Comparison of ENCODE assay signal across 1 cellular context in the genomic region with DNA sequence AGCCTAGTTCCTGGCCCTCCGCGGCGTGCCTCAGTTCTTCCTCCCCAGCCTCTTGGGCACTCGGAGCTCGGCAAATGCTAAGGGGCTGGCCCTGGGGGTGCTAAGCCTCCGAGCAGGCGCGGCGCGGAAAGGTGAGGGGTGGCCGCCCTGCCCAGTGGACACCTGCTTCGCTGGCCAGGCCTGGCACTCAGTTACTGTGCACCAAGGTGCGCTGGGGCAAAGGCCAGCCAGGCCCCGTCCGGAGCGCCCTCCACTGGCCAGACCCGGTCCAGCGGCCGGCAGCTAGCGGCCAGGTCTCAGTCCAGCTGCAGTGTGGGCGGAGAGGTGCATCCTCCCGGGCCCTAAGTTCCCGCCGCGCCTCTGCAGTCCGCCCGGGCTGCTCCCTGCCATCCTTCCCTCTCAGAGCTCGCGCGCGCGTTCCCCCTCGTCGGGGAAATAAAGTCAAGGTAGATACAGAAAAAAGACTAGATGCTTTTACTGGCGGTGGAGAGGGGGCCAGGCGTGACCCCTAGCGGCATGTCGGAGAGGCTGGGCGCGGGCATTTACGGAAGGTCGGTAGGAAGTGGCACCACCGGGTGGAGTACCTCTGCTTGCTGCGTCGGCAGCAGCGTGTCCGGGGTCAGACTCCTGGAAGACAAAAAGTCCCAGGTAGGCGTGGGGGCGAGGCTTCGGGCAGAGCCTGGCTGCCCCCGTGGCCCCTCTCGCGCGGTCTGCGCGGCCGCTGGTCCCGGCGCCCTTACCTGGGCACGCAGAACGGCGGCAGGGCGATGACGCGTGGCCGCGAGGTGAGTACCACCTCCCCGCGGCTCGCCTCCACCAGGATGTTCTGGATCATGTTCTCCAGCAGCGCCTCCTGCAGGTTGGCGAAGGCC.
TF ChIP-seq lines count a peak whose summit lies in the region.

No MANE protein-coding gene starts in this region.

TF ChIP-seq in WTC11, 78 proteins besides CTCF, POLR2A, EP300 and RAD21 (continued from another document):
- TF ChIP-seq STAT6 (CRISPR knock-in tag; conservative IDR thresholded peaks at IDR 0.05; ENCODE audit: low read depth) (no peak), CREB1 (CRISPR knock-in tag; IDR thresholded peaks at IDR 0.05) (no peak), HMGXB4 (CRISPR knock-in tag; IDR thresholded peaks at IDR 0.05) (peak; percentile 98), TCF7 (CRISPR knock-in tag; IDR thresholded peaks at IDR 0.05; ENCODE audit: low read depth) (no peak), ZNF232 (CRISPR knock-in tag; IDR thresholded peaks at IDR 0.05) (0 out of 2 replicates have a peak, but pooled peaks have one; percentile 32), IRF1 (CRISPR knock-in tag; IDR thresholded peaks at IDR 0.05) (no peak), ZNF138 (CRISPR knock-in tag; conservative IDR thresholded peaks at IDR 0.05) (no peak), RORB (CRISPR knock-in tag; IDR thresholded peaks at IDR 0.05) (no peak), GRHL2 (CRISPR knock-in tag; IDR thresholded peaks at IDR 0.05; ENCODE audit: insufficient replicate concordance, severe bottlenecking) (no peak), ATF3 (CRISPR knock-in tag; conservative IDR thresholded peaks at IDR 0.05) (no peak), ZNF281 (CRISPR knock-in tag; IDR thresholded peaks at IDR 0.05) (peak; percentile 62; the same call in 1 of the 2 replicates), E2F1 (CRISPR knock-in tag; IDR thresholded peaks at IDR 0.05) (0 out of 2 replicates have a peak, but pooled peaks have one; percentile 23), TEAD4 (CRISPR knock-in tag; IDR thresholded peaks at IDR 0.05) (no peak), TP53 (CRISPR knock-in tag; IDR thresholded peaks at IDR 0.05) (no peak; the same call in 1 of the 2 replicates), TEAD1 (CRISPR knock-in tag; IDR thresholded peaks at IDR 0.05) (no peak), ETV6 (CRISPR knock-in tag; IDR thresholded peaks at IDR 0.05) (no peak), NFYB (CRISPR knock-in tag; conservative IDR thresholded peaks at IDR 0.05; ENCODE audit: low read depth) (no peak), NFE2L1 (CRISPR knock-in tag; IDR thresholded peaks at IDR 0.05) (no peak)
- TF ChIP-seq, protein P1, sequence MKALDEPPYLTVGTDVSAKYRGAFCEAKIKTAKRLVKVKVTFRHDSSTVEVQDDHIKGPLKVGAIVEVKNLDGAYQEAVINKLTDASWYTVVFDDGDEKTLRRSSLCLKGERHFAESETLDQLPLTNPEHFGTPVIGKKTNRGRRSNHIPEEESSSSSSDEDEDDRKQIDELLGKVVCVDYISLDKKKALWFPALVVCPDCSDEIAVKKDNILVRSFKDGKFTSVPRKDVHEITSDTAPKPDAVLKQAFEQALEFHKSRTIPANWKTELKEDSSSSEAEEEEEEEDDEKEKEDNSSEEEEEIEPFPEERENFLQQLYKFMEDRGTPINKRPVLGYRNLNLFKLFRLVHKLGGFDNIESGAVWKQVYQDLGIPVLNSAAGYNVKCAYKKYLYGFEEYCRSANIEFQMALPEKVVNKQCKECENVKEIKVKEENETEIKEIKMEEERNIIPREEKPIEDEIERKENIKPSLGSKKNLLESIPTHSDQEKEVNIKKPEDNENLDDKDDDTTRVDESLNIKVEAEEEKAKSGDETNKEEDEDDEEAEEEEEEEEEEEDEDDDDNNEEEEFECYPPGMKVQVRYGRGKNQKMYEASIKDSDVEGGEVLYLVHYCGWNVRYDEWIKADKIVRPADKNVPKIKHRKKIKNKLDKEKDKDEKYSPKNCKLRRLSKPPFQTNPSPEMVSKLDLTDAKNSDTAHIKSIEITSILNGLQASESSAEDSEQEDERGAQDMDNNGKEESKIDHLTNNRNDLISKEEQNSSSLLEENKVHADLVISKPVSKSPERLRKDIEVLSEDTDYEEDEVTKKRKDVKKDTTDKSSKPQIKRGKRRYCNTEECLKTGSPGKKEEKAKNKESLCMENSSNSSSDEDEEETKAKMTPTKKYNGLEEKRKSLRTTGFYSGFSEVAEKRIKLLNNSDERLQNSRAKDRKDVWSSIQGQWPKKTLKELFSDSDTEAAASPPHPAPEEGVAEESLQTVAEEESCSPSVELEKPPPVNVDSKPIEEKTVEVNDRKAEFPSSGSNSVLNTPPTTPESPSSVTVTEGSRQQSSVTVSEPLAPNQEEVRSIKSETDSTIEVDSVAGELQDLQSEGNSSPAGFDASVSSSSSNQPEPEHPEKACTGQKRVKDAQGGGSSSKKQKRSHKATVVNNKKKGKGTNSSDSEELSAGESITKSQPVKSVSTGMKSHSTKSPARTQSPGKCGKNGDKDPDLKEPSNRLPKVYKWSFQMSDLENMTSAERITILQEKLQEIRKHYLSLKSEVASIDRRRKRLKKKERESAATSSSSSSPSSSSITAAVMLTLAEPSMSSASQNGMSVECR (CRISPR knock-in tag; IDR thresholded peaks at IDR 0.05; ENCODE audit: borderline replicate concordance): peak; percentile 14; the same call in 1 of the 2 replicates
- TF ChIP-seq, protein P2, sequence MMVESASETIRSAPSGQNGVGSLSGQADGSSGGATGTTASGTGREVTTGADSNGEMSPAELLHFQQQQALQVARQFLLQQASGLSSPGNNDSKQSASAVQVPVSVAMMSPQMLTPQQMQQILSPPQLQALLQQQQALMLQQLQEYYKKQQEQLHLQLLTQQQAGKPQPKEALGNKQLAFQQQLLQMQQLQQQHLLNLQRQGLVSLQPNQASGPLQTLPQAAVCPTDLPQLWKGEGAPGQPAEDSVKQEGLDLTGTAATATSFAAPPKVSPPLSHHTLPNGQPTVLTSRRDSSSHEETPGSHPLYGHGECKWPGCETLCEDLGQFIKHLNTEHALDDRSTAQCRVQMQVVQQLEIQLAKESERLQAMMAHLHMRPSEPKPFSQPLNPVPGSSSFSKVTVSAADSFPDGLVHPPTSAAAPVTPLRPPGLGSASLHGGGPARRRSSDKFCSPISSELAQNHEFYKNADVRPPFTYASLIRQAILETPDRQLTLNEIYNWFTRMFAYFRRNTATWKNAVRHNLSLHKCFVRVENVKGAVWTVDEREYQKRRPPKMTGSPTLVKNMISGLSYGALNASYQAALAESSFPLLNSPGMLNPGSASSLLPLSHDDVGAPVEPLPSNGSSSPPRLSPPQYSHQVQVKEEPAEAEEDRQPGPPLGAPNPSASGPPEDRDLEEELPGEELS (CRISPR knock-in tag; IDR thresholded peaks at IDR 0.05): no peak
- TF ChIP-seq, protein P3, sequence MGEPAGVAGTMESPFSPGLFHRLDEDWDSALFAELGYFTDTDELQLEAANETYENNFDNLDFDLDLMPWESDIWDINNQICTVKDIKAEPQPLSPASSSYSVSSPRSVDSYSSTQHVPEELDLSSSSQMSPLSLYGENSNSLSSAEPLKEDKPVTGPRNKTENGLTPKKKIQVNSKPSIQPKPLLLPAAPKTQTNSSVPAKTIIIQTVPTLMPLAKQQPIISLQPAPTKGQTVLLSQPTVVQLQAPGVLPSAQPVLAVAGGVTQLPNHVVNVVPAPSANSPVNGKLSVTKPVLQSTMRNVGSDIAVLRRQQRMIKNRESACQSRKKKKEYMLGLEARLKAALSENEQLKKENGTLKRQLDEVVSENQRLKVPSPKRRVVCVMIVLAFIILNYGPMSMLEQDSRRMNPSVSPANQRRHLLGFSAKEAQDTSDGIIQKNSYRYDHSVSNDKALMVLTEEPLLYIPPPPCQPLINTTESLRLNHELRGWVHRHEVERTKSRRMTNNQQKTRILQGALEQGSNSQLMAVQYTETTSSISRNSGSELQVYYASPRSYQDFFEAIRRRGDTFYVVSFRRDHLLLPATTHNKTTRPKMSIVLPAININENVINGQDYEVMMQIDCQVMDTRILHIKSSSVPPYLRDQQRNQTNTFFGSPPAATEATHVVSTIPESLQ (CRISPR knock-in tag; IDR thresholded peaks at IDR 0.05): no peak
- TF ChIP-seq, protein P4, sequence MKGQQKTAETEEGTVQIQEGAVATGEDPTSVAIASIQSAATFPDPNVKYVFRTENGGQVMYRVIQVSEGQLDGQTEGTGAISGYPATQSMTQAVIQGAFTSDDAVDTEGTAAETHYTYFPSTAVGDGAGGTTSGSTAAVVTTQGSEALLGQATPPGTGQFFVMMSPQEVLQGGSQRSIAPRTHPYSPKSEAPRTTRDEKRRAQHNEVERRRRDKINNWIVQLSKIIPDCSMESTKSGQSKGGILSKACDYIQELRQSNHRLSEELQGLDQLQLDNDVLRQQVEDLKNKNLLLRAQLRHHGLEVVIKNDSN (CRISPR knock-in tag; IDR thresholded peaks at IDR 0.05): no peak
TF ChIP-seq in WTC11: peak in this region for 6.
